ENCODE assay signal across 8 cellular contexts in genomic region chr12:25241171-25242020, GRCh38. TPM values are rescaled to one million over a fixed set of nuclear protein-coding genes. Genes with fewer than 3 reads are reported as not detected.
DNase-seq lines count a peak whose midpoint lies in the region; ATAC-seq and TF ChIP-seq lines count a peak whose summit lies in the region.

No MANE protein-coding gene starts in this region.

- BruUV-seq in Calu3 (replicated peaks; lab: Mats Ljungman, UMichigan): no TSS peak

- H3K4me2 ChIP-seq in MM.1S (ENCODE audit: low read depth, low read length): no peak overlapping the region

- no peaks in the 10 kb centered on the region for H3K4me1 ChIP-seq in MM.1S (ENCODE audit: low read length)
- peaks cover 0 to 2% of the 10 kb centered on the region in 2 donors for H3K4me1 ChIP-seq in right atrium auricular region
- peaks cover 0 to 71% (median 25%) of the 10 kb centered on the region in 4 donors for H3K4me1 ChIP-seq in stomach

- DNase-seq in Calu3: no peak
- peak; percentile 73 for DNase-seq in MM.1S
- DNase-seq in activated gamma-delta T cell treated with anti-CD3 and anti-CD28 coated beads, Interleukin-2, amount 50 U/mL, for 16 hours (ENCODE audit: low read depth): peak; percentile 7
- DNase-seq in right atrium auricular region (ENCODE audit: low spot score): no peak
- no peak for DNase-seq in stomach
- DNase-seq in activated naive CD4-positive, alpha-beta T cell treated with Interleukin-2 at 50 U/mL for 16 hours: no peak

- H3K9ac ChIP-seq in MM.1S (ENCODE audit: low read length): no peak overlapping the region

- TF ChIP-seq CTCF in Calu3 (IDR thresholded peaks at IDR 0.05; ENCODE audit: unreplicated experiment) (peak; percentile 12), MM.1S (IDR thresholded peaks at IDR 0.05; ENCODE audit: low read length) (peak; percentile 64), right atrium auricular region (IDR thresholded peaks at IDR 0.05) (peak; percentile 45 to 70), stomach (IDR thresholded peaks at IDR 0.05) (peak in 5 of 7 experiments; percentile 35 to 62 (median 54))

- no peaks in the 10 kb centered on the region for H3K9me3 ChIP-seq in MM.1S (replicated peaks; ENCODE audit: insufficient read depth, low read length)
- H3K9me3 ChIP-seq in right atrium auricular region: no peaks in the 10 kb centered on the region
- H3K9me3 ChIP-seq in stomach: no peaks in the 10 kb centered on the region

- CTCF ChIA-PET in Calu3 (lab: Charles Lee): interaction anchor here (0.9 to 1.2 kb wide), 2 partner anchors 9 to 143 kb away, joined by 3 to 4 read pairs; partner anchors contain the start of gene KRAS

- ATAC-seq in GM18861 (IDR thresholded peaks at IDR 0.05; ENCODE audit: unreplicated experiment): peak; percentile 58
- ATAC-seq in HG02763 (IDR thresholded peaks at IDR 0.05; ENCODE audit: unreplicated experiment): no peak

- H3K27ac ChIP-seq in MM.1S (ENCODE audit: low read length): no peak overlapping the region
- no peak overlapping the region for H3K27ac ChIP-seq in right atrium auricular region
- H3K27ac ChIP-seq in stomach: peak overlapping the region in 2 of 5 donors; percentile 13 to 43

- peaks cover 8% of the 10 kb centered on the region for H3K4me1 Mint-ChIP-seq in Calu3 (ENCODE audit: low read depth, unreplicated experiment)

- H3K27me3 ChIP-seq in MM.1S (replicated peaks; ENCODE audit: insufficient read depth, low read length) (no peaks in the 10 kb centered on the region), right atrium auricular region (no peaks in the 10 kb centered on the region), stomach (no peaks in the 10 kb centered on the region)

- H3K9me2 ChIP-seq in MM.1S (replicated peaks; ENCODE audit: insufficient read depth, low read length): no peaks in the 10 kb centered on the region

- H3K36me3 ChIP-seq in MM.1S (replicated peaks; ENCODE audit: insufficient read depth, low read length) (peaks cover 4% of the 10 kb centered on the region; the same call in 1 of the 2 replicates), right atrium auricular region (peaks cover 4% of the 10 kb centered on the region), stomach (peaks cover 0 to 35% (median 12%) of the 10 kb centered on the region in 4 donors)

- no peak overlapping the region for H2AFZ ChIP-seq in MM.1S (ENCODE audit: low read length)

- no peak for TF ChIP-seq POLR2A in stomach (IDR thresholded peaks at IDR 0.05)

- no peak for TF ChIP-seq EP300 in stomach (IDR thresholded peaks at IDR 0.05)

- H3K27me3 Mint-ChIP-seq in Calu3 (ENCODE audit: unreplicated experiment): no peaks in the 10 kb centered on the region

- intact Hi-C loops in Calu3 (cut with micrococcal nuclease; ENCODE audit: unreplicated experiment): loop anchor here (1.0 to 10.0 kb wide), 2 partner anchors 93 to 146 kb away; no protein-coding TSS in a partner anchor
- intact Hi-C loops in stomach (cut with DNase I; ENCODE audit: low total_unique reads): no loop called here

- WGBS in stomach, 5 donors: 32 to 45% (median 34%) methylated on average over 6 of the region's 6 CpGs

- peaks cover 89% of the 10 kb centered on the region for H3K79me2 ChIP-seq in MM.1S (ENCODE audit: low read length)

- H3K4me3 Mint-ChIP-seq in Calu3 (ENCODE audit: low read depth, unreplicated experiment): no peak overlapping the region

- peaks cover 19% of the 10 kb centered on the region for H3K36me3 Mint-ChIP-seq in Calu3 (ENCODE audit: insufficient read depth, unreplicated experiment)

- H3K27ac Mint-ChIP-seq in Calu3 (ENCODE audit: unreplicated experiment): no peak overlapping the region

- H3F3A ChIP-seq in MM.1S (ENCODE audit: insufficient read depth, low read length): peaks cover 7% of the 10 kb centered on the region; the same call in 1 of the 2 replicates

- 0 out of 2 replicates have a peak, but pooled peaks cover 10% of the 10 kb centered on the region for H4K20me1 ChIP-seq in MM.1S (ENCODE audit: insufficient read depth, low read length)

- H3K9me3 Mint-ChIP-seq in Calu3 (ENCODE audit: low read depth, unreplicated experiment): no peaks in the 10 kb centered on the region

- H3K4me3 ChIP-seq in MM.1S (ENCODE audit: low read length) (no peak overlapping the region), right atrium auricular region (no peak overlapping the region), stomach (no peak overlapping the region)

RNA-seq across cellular contexts. Expression of gene KRAS, which starts 9.3 kb away (rescaled TPM):
- total RNA-seq in Calu3 (2022) (29.5 and 35.2 TPM in 2 replicates), right atrium auricular region (1 to 10 TPM; 9.6 to 9.9 TPM), stomach (10 to 100 TPM; 13.0 to 75.3 (median 19.2) TPM)
- 10 to 100 TPM in 2 of 3 donors, 1 to 10 TPM in 1; 6.6 to 24.4 (median 16.0) TPM for polyA plus RNA-seq in stomach

RNA-seq across cellular contexts. Expression of gene ETFRF1, which starts 46.4 kb away (rescaled TPM):
- total RNA-seq in Calu3 (2022) (8.6 and 10.5 TPM in 2 replicates), right atrium auricular region (10 to 100 TPM; 48.7 to 82.4 TPM), stomach (10 to 100 TPM in 2 of 5 donors, 1 to 10 TPM in 3; 1.4 to 32.7 (median 8.8) TPM)
- polyA plus RNA-seq in stomach: 10 to 100 TPM; 25.2 to 50.9 (median 26.8) TPM

RNA-seq across cellular contexts. Expression of gene DNAI7, which starts 46.4 kb away (rescaled TPM):
- total RNA-seq in Calu3 (2022) (0.33 and 0.47 TPM in 2 replicates), right atrium auricular region (1 to 10 TPM; 1.5 to 1.6 TPM), stomach (1 to 10 TPM in 2 of 5 donors, under 1 TPM in 1, not detected in 2; 0.37 to 2.2 (median 1.8) TPM)
- under 1 TPM in 2 of 3 donors, not detected in 1; 0.05 to 0.31 TPM for polyA plus RNA-seq in stomach

Comparison
In these comparisons a context has a peak if more than half of its experiments do, and no peak if none do; other contexts are left out.
1. DNase-seq: peak in MM.1S (single experiment) and activated gamma-delta T cell treated with anti-CD3 and anti-CD28 coated beads, Interleukin-2, amount 50 U/mL, for 16 hours (single experiment); none in Calu3 (single experiment), right atrium auricular region (single experiment), stomach (single experiment) and activated naive CD4-positive, alpha-beta T cell treated with Interleukin-2 at 50 U/mL for 16 hours (single experiment).
2. CTCF ChIP-seq: peak in every context shown above with its lines; median percentile 64 in MM.1S; 58 in right atrium auricular region; 54 in stomach; 12 in Calu3.